In genomic region chr2:202039278-202040100, GRCh38 we compare ENCODE assay signal across 15 cellular contexts. TPM values are rescaled to one million over a fixed set of nuclear protein-coding genes. Genes with fewer than 3 reads are reported as not detected.
DNase-seq lines count a peak whose midpoint lies in the region; ATAC-seq, FAIRE-seq and TF ChIP-seq lines count a peak whose summit lies in the region.
"Had no signal": no experiment of that assay in that cellular context is flagged by ENCODE, and none has a peak within 500 bp of the region (broad histone marks: within the 10 kb centered on the region; RNA-seq: fewer than 3 reads in every experiment).

No MANE protein-coding gene starts in this region.

- TF ChIP-seq CTCF in left ventricle myocardium inferior (IDR thresholded peaks at IDR 0.05; ENCODE audit: borderline replicate concordance), result no peak
- no peak for TF ChIP-seq CTCF in astrocyte (IDR thresholded peaks at IDR 0.05; ENCODE audit: insufficient read depth, low read depth, low read length)
- no peak for TF ChIP-seq CTCF in mesothelial cell of epicardium (IDR thresholded peaks at IDR 0.05; ENCODE audit: unreplicated experiment)

- no peak for ATAC-seq in left cardiac atrium
- ATAC-seq: left colon; stimulated activated effector memory CD8-positive, alpha-beta T cell treated with anti-CD3 and anti-CD28 coated beads, Interleukin-12 subunit alpha, Interleukin-12 subunit beta, amount 100 ng/mL, for 72 hours had no signal

- peak overlapping the region; percentile 68 for H3K9ac ChIP-seq in astrocyte (ENCODE audit: low read length)
- H3K9ac ChIP-seq: BLaER1 treated with 17β-estradiol and CSF1 and Interleukin-3, amounts not matched to agents 10 nM and 100 nM had no signal

- H3K27ac ChIP-seq in left ventricle myocardium inferior (replicated peaks), result peak overlapping the region; percentile 75
- peak overlapping the region; percentile 34 for H3K27ac ChIP-seq in astrocyte (ENCODE audit: low read depth, low read length)
- H3K27ac ChIP-seq in substantia nigra (ENCODE audit: low read depth, low read length, poor library complexity, severe bottlenecking), result no peak overlapping the region
- H3K27ac ChIP-seq: BLaER1 treated with 17β-estradiol and CSF1 and Interleukin-3, amounts not matched to agents 10 nM and 100 nM had no signal

- H3K4me1 Mint-ChIP-seq in astrocyte (ENCODE audit: low read depth, unreplicated experiment), result peaks cover 31% of the 10 kb centered on the region
- peaks cover 25% of the 10 kb centered on the region for H3K4me1 Mint-ChIP-seq in mesothelial cell of epicardium
- H3K4me1 Mint-ChIP-seq: stimulated activated effector memory CD8-positive, alpha-beta T cell treated with anti-CD3 and anti-CD28 coated beads, Interleukin-12 subunit alpha, Interleukin-12 subunit beta, amount 100 ng/mL, for 72 hours had no signal

- peak overlapping the region; percentile 86 for H3K4me2 ChIP-seq in astrocyte (ENCODE audit: low read length)

- H3K27me3 ChIP-seq in left ventricle myocardium inferior (ENCODE audit: low read depth) (peaks cover 60% of the 10 kb centered on the region), astrocyte (ENCODE audit: insufficient read depth, low read length) (no peaks in the 10 kb centered on the region)

- no peaks in the 10 kb centered on the region for H3K9me3 ChIP-seq in left ventricle myocardium inferior (replicated peaks)
- no peaks in the 10 kb centered on the region for H3K9me3 ChIP-seq in astrocyte (ENCODE audit: insufficient read depth, low read depth, low read length)
- H3K9me3 ChIP-seq: BLaER1 treated with 17β-estradiol and CSF1 and Interleukin-3, amounts not matched to agents 10 nM and 100 nM had no signal

- FAIRE-seq in astrocyte (lab: Jason Lieb, UNC), result no peak

- H3K4me3 ChIP-seq in left ventricle myocardium inferior, result peak overlapping the region; percentile 87
- H3K4me3 ChIP-seq in astrocyte (ENCODE audit: insufficient read depth, low read depth, low read length), result peak overlapping the region; percentile 77
- H3K4me3 ChIP-seq: BLaER1 treated with 17β-estradiol and CSF1 and Interleukin-3, amounts not matched to agents 10 nM and 100 nM had no signal

- H3K36me3 ChIP-seq in left ventricle myocardium inferior (no peaks in the 10 kb centered on the region), astrocyte (ENCODE audit: insufficient read depth, low read length) (no peaks in the 10 kb centered on the region)
- H3K36me3 ChIP-seq: BLaER1 treated with 17β-estradiol and CSF1 and Interleukin-3, amounts not matched to agents 10 nM and 100 nM had no signal

- H3K27ac Mint-ChIP-seq in astrocyte (ENCODE audit: unreplicated experiment) (peak overlapping the region; percentile 1), mesothelial cell of epicardium (peak overlapping the region; percentile 69)
- H3K27ac Mint-ChIP-seq: activated naive CD4-positive, alpha-beta T cell treated with anti-CD3 and anti-CD28 coated beads, Interleukin-2, amount 50 U/mL, for 24 hours; stimulated activated effector memory CD8-positive, alpha-beta T cell treated with anti-CD3 and anti-CD28 coated beads, Interleukin-12 subunit alpha, Interleukin-12 subunit beta, amount 100 ng/mL, for 72 hours had no signal

- DNase-seq in left ventricle myocardium inferior (no peak), left cardiac atrium (no peak), astrocyte (ENCODE audit: low read depth) (no peak), mesothelial cell of epicardium (ENCODE audit: low spot score in 2 of 2, unreplicated experiment in 2 of 2) (no peak), cerebellar nuclear complex (lab: John Stamatoyannopoulos, UW) (no peak), substantia nigra (lab: John Stamatoyannopoulos, UW) (no peak), COLO829 (ENCODE audit: low spot score) (no peak)
- DNase-seq in activated CD4-positive, alpha-beta T cell treated with anti-CD3 and anti-CD28 coated beads, Interleukin-2, amount 50 U/mL, for 48 hours, result no peak
- DNase-seq: activated CD4-positive, alpha-beta T cell treated with anti-CD3 and anti-CD28 coated beads for 48 hours; left colon; MV-4-11 had no signal

- no peaks in the 10 kb centered on the region for H3K27me3 Mint-ChIP-seq in astrocyte (ENCODE audit: low read depth, unreplicated experiment)
- H3K27me3 Mint-ChIP-seq in mesothelial cell of epicardium (ENCODE audit: low read depth), result no peaks in the 10 kb centered on the region

- H3K4me3 Mint-ChIP-seq in astrocyte (ENCODE audit: unreplicated experiment) (no peak overlapping the region), mesothelial cell of epicardium (peak overlapping the region; percentile 72)
- H3K4me3 Mint-ChIP-seq: activated naive CD4-positive, alpha-beta T cell treated with anti-CD3 and anti-CD28 coated beads, Interleukin-2, amount 50 U/mL, for 24 hours; stimulated activated effector memory CD8-positive, alpha-beta T cell treated with anti-CD3 and anti-CD28 coated beads, Interleukin-12 subunit alpha, Interleukin-12 subunit beta, amount 100 ng/mL, for 72 hours had no signal

- peaks cover 45% of the 10 kb centered on the region for H4K20me1 ChIP-seq in astrocyte (ENCODE audit: insufficient read depth, low read length)

- peaks cover 54% of the 10 kb centered on the region for H3K79me2 ChIP-seq in astrocyte (ENCODE audit: insufficient read depth, low read length)

- H3K9me3 Mint-ChIP-seq in astrocyte (ENCODE audit: unreplicated experiment), result no peaks in the 10 kb centered on the region
- no peaks in the 10 kb centered on the region for H3K9me3 Mint-ChIP-seq in mesothelial cell of epicardium
- H3K9me3 Mint-ChIP-seq: activated naive CD4-positive, alpha-beta T cell treated with anti-CD3 and anti-CD28 coated beads, Interleukin-2, amount 50 U/mL, for 24 hours; stimulated activated effector memory CD8-positive, alpha-beta T cell treated with anti-CD3 and anti-CD28 coated beads, Interleukin-12 subunit alpha, Interleukin-12 subunit beta, amount 100 ng/mL, for 72 hours had no signal

- H3K4me1 ChIP-seq in left ventricle myocardium inferior (peaks cover 51% of the 10 kb centered on the region), astrocyte (ENCODE audit: insufficient read depth, low read length) (peaks cover 35% of the 10 kb centered on the region)

- H3K36me3 Mint-ChIP-seq in astrocyte (ENCODE audit: low read depth, unreplicated experiment) (no peaks in the 10 kb centered on the region), mesothelial cell of epicardium (peaks cover 9% of the 10 kb centered on the region)
- H3K36me3 Mint-ChIP-seq: activated naive CD4-positive, alpha-beta T cell treated with anti-CD3 and anti-CD28 coated beads, Interleukin-2, amount 50 U/mL, for 24 hours; stimulated activated effector memory CD8-positive, alpha-beta T cell treated with anti-CD3 and anti-CD28 coated beads, Interleukin-12 subunit alpha, Interleukin-12 subunit beta, amount 100 ng/mL, for 72 hours had no signal

- intact Hi-C loops in left ventricle myocardium inferior (cut with micrococcal nuclease) (no loop called here), left cardiac atrium (cut with DNase I) (loop anchor here in 1 of 2 donors (5.0 to 10.0 kb wide), 4 partner anchors 115 to 177 kb away; no protein-coding TSS in a partner anchor)

- H2AFZ ChIP-seq in astrocyte (ENCODE audit: low read depth, low read length), result no peak overlapping the region

RNA-seq across cellular contexts. Expression of gene FZD7, which starts 5.8 kb away (rescaled TPM):
- 35.2 TPM for total RNA-seq in left ventricle myocardium inferior
- total RNA-seq in left cardiac atrium, result 10 to 100 TPM; 12.2 to 18.9 TPM
- 61.5 and 65.9 TPM in 2 replicates for total RNA-seq in astrocyte
- 126 to 132 TPM (median 132 TPM) in 3 replicates for total RNA-seq in mesothelial cell of epicardium

RNA-seq across cellular contexts. Expression of gene KIAA2012, which starts 33.6 kb away (rescaled TPM):
- total RNA-seq in left ventricle myocardium inferior (not detected), left cardiac atrium (not detected), astrocyte (not detected in 2 replicates), mesothelial cell of epicardium (0.24 to 0.45 TPM (median 0.25 TPM) in 3 replicates)
- total RNA-seq: epithelial cell of proximal tubule had no signal
